Comparison of ENCODE assay signal across 8 cellular contexts in the genomic region with DNA sequence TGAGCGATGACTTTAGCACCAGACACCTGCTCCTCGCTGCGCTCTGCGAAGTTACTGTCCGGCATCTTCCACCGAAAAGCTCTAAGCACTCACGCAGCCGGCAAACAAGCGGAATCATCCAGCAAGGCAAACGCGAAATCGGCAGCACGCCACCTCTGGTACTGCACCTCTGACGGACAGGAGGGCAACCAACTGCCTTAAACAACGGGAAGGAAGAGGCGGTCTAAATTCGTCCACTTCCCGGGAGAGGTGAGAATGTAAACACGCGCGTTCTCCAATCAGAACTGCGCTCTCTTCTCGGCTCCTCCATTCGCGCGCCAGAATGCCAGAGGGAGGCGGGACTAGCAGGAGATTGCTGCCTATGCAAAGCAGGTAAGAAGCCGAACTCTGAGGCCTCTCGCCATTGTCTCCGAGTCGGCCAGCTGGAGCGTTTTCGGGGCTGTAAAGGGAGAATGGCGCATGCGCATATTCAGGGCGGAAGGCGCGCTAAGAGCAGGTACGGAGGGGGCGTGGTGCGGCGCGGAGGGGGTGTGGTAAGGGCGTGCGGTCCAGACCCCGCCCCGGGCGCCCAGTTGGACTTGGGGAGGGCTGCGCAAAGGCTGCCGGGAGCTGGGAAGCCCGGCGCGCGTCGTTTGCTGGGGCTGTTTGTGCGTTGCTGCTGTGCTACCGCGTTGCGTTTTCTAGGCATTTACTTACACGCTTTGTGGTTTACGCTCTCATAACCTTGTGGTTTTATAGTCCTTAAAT. TPM values are rescaled to one million over a fixed set of nuclear protein-coding genes. Genes with fewer than 3 reads are reported as not detected.
DNase-seq lines count a peak whose midpoint lies in the region; ATAC-seq and TF ChIP-seq lines count a peak whose summit lies in the region.

A gene with protein sequence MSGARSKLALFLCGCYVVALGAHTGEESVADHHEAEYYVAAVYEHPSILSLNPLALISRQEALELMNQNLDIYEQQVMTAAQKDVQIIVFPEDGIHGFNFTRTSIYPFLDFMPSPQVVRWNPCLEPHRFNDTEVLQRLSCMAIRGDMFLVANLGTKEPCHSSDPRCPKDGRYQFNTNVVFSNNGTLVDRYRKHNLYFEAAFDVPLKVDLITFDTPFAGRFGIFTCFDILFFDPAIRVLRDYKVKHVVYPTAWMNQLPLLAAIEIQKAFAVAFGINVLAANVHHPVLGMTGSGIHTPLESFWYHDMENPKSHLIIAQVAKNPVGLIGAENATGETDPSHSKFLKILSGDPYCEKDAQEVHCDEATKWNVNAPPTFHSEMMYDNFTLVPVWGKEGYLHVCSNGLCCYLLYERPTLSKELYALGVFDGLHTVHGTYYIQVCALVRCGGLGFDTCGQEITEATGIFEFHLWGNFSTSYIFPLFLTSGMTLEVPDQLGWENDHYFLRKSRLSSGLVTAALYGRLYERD (plus strand): TSS at position 347 of the 747 bp plus-strand sequence. CDS start 33,695 bp downstream, outside the sequence.
A gene (minus strand): TSS at position 171 of the 747 bp plus-strand sequence. CDS start 106 bp downstream, at position 65.

- peak within 1 kb of the TSS; percentile 88 for H3K4me3 Mint-ChIP-seq in activated naive CD8-positive, alpha-beta T cell treated with anti-CD3 and anti-CD28 coated beads, Interleukin-2, amount 10 ng/mL, durations not matched to agents 7 days and 5 days

- H3K4me3 ChIP-seq in PC-3 (ENCODE audit: low read length) (peak within 1 kb of the TSS; percentile 88), heart left ventricle (peak within 1 kb of the TSS; percentile 41 to 97 (median 74)), psoas muscle (peak within 1 kb of the TSS; percentile 90), vagina (peak within 1 kb of the TSS; percentile 78 to 87)

- peaks cover 22% of the 10 kb centered on the region for H3K79me2 ChIP-seq in PC-3 (ENCODE audit: low read length)

- H3K27me3 Mint-ChIP-seq in activated naive CD8-positive, alpha-beta T cell treated with anti-CD3 and anti-CD28 coated beads, Interleukin-2, amount 10 ng/mL, durations not matched to agents 7 days and 5 days = no peaks in the 10 kb centered on the region

- H3K4me1 ChIP-seq in PC-3 (ENCODE audit: insufficient read depth, low read length) (peaks cover 21% of the 10 kb centered on the region; the same call in 1 of the 2 replicates), heart left ventricle (peaks cover 3 to 25% (median 15%) of the 10 kb centered on the region in 12 donors), psoas muscle (peaks cover 23% of the 10 kb centered on the region), vagina (peaks cover 34% of the 10 kb centered on the region)

- H3K9me3 Mint-ChIP-seq in activated naive CD8-positive, alpha-beta T cell treated with anti-CD3 and anti-CD28 coated beads, Interleukin-2, amount 10 ng/mL, durations not matched to agents 7 days and 5 days = peaks cover 1% of the 10 kb centered on the region

- H3K36me3 ChIP-seq in PC-3 (ENCODE audit: low read depth, low read length) (peaks cover 5% of the 10 kb centered on the region; the same call in 1 of the 2 replicates), heart left ventricle (peaks cover 0 to 39% (median 30%) of the 10 kb centered on the region in 9 donors), psoas muscle (ENCODE audit: insufficient read depth in 1 of 2, low read depth in 1 of 2) (peaks cover 14 to 41% of the 10 kb centered on the region in 2 donors), vagina (peaks cover 0 to 19% of the 10 kb centered on the region in 2 donors)

- H3K4me1 Mint-ChIP-seq in activated naive CD8-positive, alpha-beta T cell treated with anti-CD3 and anti-CD28 coated beads, Interleukin-2, amount 10 ng/mL, durations not matched to agents 7 days and 5 days = peaks cover 23% of the 10 kb centered on the region

- peaks cover 26% of the 10 kb centered on the region for H3K36me3 Mint-ChIP-seq in activated naive CD8-positive, alpha-beta T cell treated with anti-CD3 and anti-CD28 coated beads, Interleukin-2, amount 10 ng/mL, durations not matched to agents 7 days and 5 days

- H3K9ac ChIP-seq in PC-3 (ENCODE audit: low read length) = peak within 1 kb of the TSS; percentile 80

- H3K9me3 ChIP-seq in PC-3 (ENCODE audit: low read length) (no peaks in the 10 kb centered on the region), heart left ventricle (no peaks in the 10 kb centered on the region), psoas muscle (no peaks in the 10 kb centered on the region), vagina (no peaks in the 10 kb centered on the region)

- POLR2A ChIA-PET in PC-3 (lab: Charles Lee; ENCODE audit: unreplicated experiment) = interaction anchor here (0.6 kb wide), 1 partner anchor 46 kb away, joined by 4 read pairs; no protein-coding TSS in a partner anchor
- POLR2A ChIA-PET in activated naive CD8-positive, alpha-beta T cell treated with anti-CD3 and anti-CD28 coated beads, Interleukin-2, amount 10 ng/mL, durations not matched to agents 7 days and 5 days (lab: Charles Lee) = interaction anchor here (1.0 to 1.3 kb wide), 5 partner anchors 9 to 652 kb away, joined by 3 to 5 read pairs (median 4); a partner anchor contains a TSS

- peak within 1 kb of the TSS; percentile 96 for H3K4me2 ChIP-seq in PC-3 (ENCODE audit: low read length)

- H3K27ac ChIP-seq in PC-3 (ENCODE audit: low read length) (peak within 1 kb of the TSS; percentile 53), heart left ventricle (peak within 1 kb of the TSS; percentile 55 to 92 (median 84)), psoas muscle (peak within 1 kb of the TSS; percentile 90), vagina (peak within 1 kb of the TSS; percentile 90)

- TF ChIP-seq CTCF in PC-3 (conservative IDR thresholded peaks at IDR 0.05; ENCODE audit: low read depth, low read length) (peak; percentile 28), heart left ventricle (IDR thresholded peaks at IDR 0.05) (peak in 7 of 12 donors; percentile 13 to 55 (median 26)), psoas muscle (IDR thresholded peaks at IDR 0.05) (no peak), vagina (IDR thresholded peaks at IDR 0.05) (no peak)

- no peaks in the 10 kb centered on the region for H3F3A ChIP-seq in PC-3 (ENCODE audit: low read length, unreplicated experiment)

- H3K27ac Mint-ChIP-seq in activated naive CD8-positive, alpha-beta T cell treated with anti-CD3 and anti-CD28 coated beads, Interleukin-2, amount 10 ng/mL, durations not matched to agents 7 days and 5 days = peak within 1 kb of the TSS; percentile 98

- no peaks in the 10 kb centered on the region for H3K9me2 ChIP-seq in PC-3 (replicated peaks; ENCODE audit: low read length)

- BruUV-seq in PC-3 (replicated peaks; lab: Mats Ljungman, UMichigan) = no TSS peak

- CTCF ChIA-PET in PC-3 (lab: Charles Lee) = interaction anchor here (0.5 kb wide), 1 partner anchor 41 kb away, joined by 3 read pairs; no protein-coding TSS in a partner anchor

- peak; percentile 99 for DNase-seq in PC-3
- peak; percentile 97 for DNase-seq in activated naive CD8-positive, alpha-beta T cell treated with anti-CD3 and anti-CD28 coated beads, Interleukin-2, amount 10 ng/mL, durations not matched to agents 7 days and 5 days
- peak; percentile 96 to 98 (median 97) for DNase-seq in heart left ventricle
- peak; percentile 95 to 97 for DNase-seq in psoas muscle
- peak; percentile 99 for DNase-seq in vagina (ENCODE audit: extremely low spot score in 2 of 2)
- no peak for DNase-seq in cerebellar nuclear complex (lab: John Stamatoyannopoulos, UW)

- 0 to 1% (median 0%) methylated on average over 40 to 61 of the region's 61 CpGs for WGBS in heart left ventricle, 4 donors
- WGBS in psoas muscle, 3 donors = 0 to 1% (median 0%) methylated on average over 61 of the region's 61 CpGs

- H4K20me1 ChIP-seq in PC-3 (ENCODE audit: low read length) = no peaks in the 10 kb centered on the region

- peak; percentile 95 for ATAC-seq in HG02571 (IDR thresholded peaks at IDR 0.05; ENCODE audit: unreplicated experiment)
- peak; percentile 94 for ATAC-seq in PC-3
- ATAC-seq in activated naive CD8-positive, alpha-beta T cell treated with anti-CD3 and anti-CD28 coated beads, Interleukin-2, amount 10 ng/mL, durations not matched to agents 7 days and 5 days (ENCODE audit: low read depth) = peak; percentile 93
- peak; percentile 96 to 97 (median 97) for ATAC-seq in heart left ventricle
- peak; percentile 94 to 97 (median 95) for ATAC-seq in psoas muscle

- H3K27me3 ChIP-seq in PC-3 (ENCODE audit: low read length) (no peaks in the 10 kb centered on the region), heart left ventricle (no peaks in the 10 kb centered on the region), psoas muscle (ENCODE audit: insufficient read depth in 3 of 3, low read length in 2 of 3) (no peaks in the 10 kb centered on the region), vagina (no peaks in the 10 kb centered on the region)

- peak within 1 kb of the TSS; percentile 85 for H2AFZ ChIP-seq in PC-3 (ENCODE audit: low read length)

- peak; percentile 96 for TF ChIP-seq POLR2A in GM10847 (IDR thresholded peaks at IDR 0.05; ENCODE audit: extremely low read depth, insufficient read length)
- peak; percentile 24 to 65 for TF ChIP-seq POLR2A in heart left ventricle (IDR thresholded peaks at IDR 0.05)
- TF ChIP-seq POLR2A in vagina (IDR thresholded peaks at IDR 0.05) = peak in 1 of 2 donors; percentile 75

- intact Hi-C loops in PC-3 (cut with micrococcal nuclease) = no loop called here
- intact Hi-C loops in heart left ventricle (cut with DNase I) = no loop called here
- intact Hi-C loops in psoas muscle (cut with DNase I) = no loop called here
- intact Hi-C loops in vagina (cut with DNase I) = no loop called here

RNA-seq across cellular contexts. Expression of the first gene that starts in this region (rescaled TPM):
- total RNA-seq in PC-3 (2014; rRNA removed) = 11.7 and 17.1 TPM in 2 replicates
- total RNA-seq in activated naive CD8-positive, alpha-beta T cell treated with anti-CD3 and anti-CD28 coated beads, Interleukin-2, amount 10 ng/mL, durations not matched to agents 7 days and 5 days = 1 to 10 TPM; 8.3 to 9.6 TPM
- total RNA-seq in heart left ventricle = 10 to 100 TPM in 7 of 9 donors, 1 to 10 TPM in 2; 8.3 to 16.4 (median 13.4) TPM
- 1 to 10 TPM; 4.2 to 8.6 TPM for polyA plus RNA-seq in heart left ventricle
- total RNA-seq in psoas muscle = 10 to 100 TPM in 2 of 4 donors, 1 to 10 TPM in 2; 8.6 to 15.2 (median 10.5) TPM
- 10 to 100 TPM in 1 of 3 donors, 1 to 10 TPM in 2; 6.3 to 12.7 (median 8.7) TPM for polyA plus RNA-seq in psoas muscle
- total RNA-seq in vagina = 10.6 TPM

RNA-seq across cellular contexts. Expression of the second gene that starts in this region (rescaled TPM):
- 20.3 and 25.5 TPM in 2 replicates for total RNA-seq in PC-3 (2014; rRNA removed)
- total RNA-seq in activated naive CD8-positive, alpha-beta T cell treated with anti-CD3 and anti-CD28 coated beads, Interleukin-2, amount 10 ng/mL, durations not matched to agents 7 days and 5 days = 10 to 100 TPM; 24.9 to 29.5 TPM
- total RNA-seq in heart left ventricle = 10 to 100 TPM; 10.1 to 21.5 (median 15.5) TPM
- 10 to 100 TPM in 1 of 2 donors, 1 to 10 TPM in 1; 7.2 to 12.5 TPM for polyA plus RNA-seq in heart left ventricle
- 10 to 100 TPM; 14.0 to 20.2 (median 17.8) TPM for total RNA-seq in psoas muscle
- 10 to 100 TPM in 2 of 3 donors, 1 to 10 TPM in 1; 8.2 to 20.2 (median 11.1) TPM for polyA plus RNA-seq in psoas muscle
- total RNA-seq in vagina = 8.1 TPM

Comparison
In these comparisons a context has a peak if more than half of its experiments do, and no peak if none do; other contexts are left out.
1. DNase-seq: peak in PC-3 (single experiment), activated naive CD8-positive, alpha-beta T cell treated with anti-CD3 and anti-CD28 coated beads, Interleukin-2, amount 10 ng/mL, durations not matched to agents 7 days and 5 days (single experiment), heart left ventricle (5 of 5), psoas muscle (2 of 2) and vagina (2 of 2); none in cerebellar nuclear complex (0 of 2).
2. CTCF ChIP-seq: peak in PC-3 (single experiment) and heart left ventricle (7 of 12); none in psoas muscle (single experiment) and vagina (0 of 3).
3. Peak in every context shown above with its lines, with median percentiles within 50 percentile points of each other: ATAC-seq, H3K27ac ChIP-seq and H3K4me3 ChIP-seq.